11 cellular contexts compared by ENCODE assay signal in genomic region chr4:163866728-163867313, GRCh38.
DNase-seq lines count a peak whose midpoint lies in the region; ATAC-seq, FAIRE-seq and TF ChIP-seq lines count a peak whose summit lies in the region.
"Had no signal": no experiment of that assay in that cellular context is flagged by ENCODE, and none has a peak within 500 bp of the region (broad histone marks: within the 10 kb centered on the region; RNA-seq: fewer than 3 reads in every experiment).

No MANE protein-coding gene starts in this region.

- BruUV-seq in HepG2 (replicated peaks; lab: Mats Ljungman, UMichigan), result no TSS peak

- CTCF ChIA-PET in HepG2 (lab: Yijun Ruan, JAX; ENCODE audit: low intra/inter-chr PET ratio, low total read pairs), result no interaction called here

- H3K36me3 ChIP-seq in HepG2 (replicated peaks in 1 of 2; ENCODE audit: control insufficient read depth in 1 of 2, insufficient read depth in 2 of 2, low read length in 2 of 2) (no peaks in the 10 kb centered on the region), right lobe of liver (no peaks in the 10 kb centered on the region), RWPE2 (ENCODE audit: low read depth) (no peaks in the 10 kb centered on the region), uterus (no peaks in the 10 kb centered on the region)

- no peak overlapping the region for H3K27ac ChIP-seq in HepG2 (ENCODE audit: extremely low read length, insufficient read depth, low read length)
- no peak overlapping the region for H3K27ac ChIP-seq in right lobe of liver
- no peak overlapping the region for H3K27ac ChIP-seq in RWPE2 (ENCODE audit: poor library complexity, severe bottlenecking)
- H3K27ac ChIP-seq in uterus, result no peak overlapping the region

- H3K4me2 ChIP-seq in HepG2 (ENCODE audit: low read depth, low read length), result no peak overlapping the region

- no peaks in the 10 kb centered on the region for H3K27me3 Mint-ChIP-seq in stimulated activated naive CD8-positive, alpha-beta T cell treated with anti-CD3 and anti-CD28 coated beads, Interleukin-15, amount 100 ng/mL, for 72 hours

- TF ChIP-seq POLR2A in HepG2 (IDR thresholded peaks at IDR 0.05; ENCODE audit: insufficient read depth in 1 of 2, low read depth in 2 of 2, low read length in 2 of 2) (no peak), right lobe of liver (IDR thresholded peaks at IDR 0.05) (no peak), uterus (IDR thresholded peaks at IDR 0.05) (no peak)

- H3K27me3 ChIP-seq in HepG2 (ENCODE audit: control insufficient read depth in 1 of 2, insufficient read depth in 2 of 2, low read length in 2 of 2) (no peaks in the 10 kb centered on the region), right lobe of liver (no peaks in the 10 kb centered on the region), RWPE2 (ENCODE audit: insufficient read depth, poor library complexity, severe bottlenecking) (no peaks in the 10 kb centered on the region), uterus (no peaks in the 10 kb centered on the region)

- no peak overlapping the region for H3K9ac ChIP-seq in HepG2 (ENCODE audit: insufficient read depth, low read depth, low read length)

- TF ChIP-seq CTCF in HepG2 (CRISPR knock-in tag; IDR thresholded peaks at IDR 0.05) (no peak), right lobe of liver (IDR thresholded peaks at IDR 0.05) (no peak), RWPE2 (IDR thresholded peaks at IDR 0.05; ENCODE audit: poor library complexity, severe bottlenecking) (no peak), uterus (IDR thresholded peaks at IDR 0.05) (no peak)

- H3K27ac Mint-ChIP-seq in stimulated activated naive CD8-positive, alpha-beta T cell treated with anti-CD3 and anti-CD28 coated beads, Interleukin-15, amount 100 ng/mL, for 72 hours, result no peak overlapping the region

- intact Hi-C loops in HepG2 (cut with micrococcal nuclease; ENCODE audit: unreplicated experiment) (no loop called here), right lobe of liver (cut with DNase I) (no loop called here), uterus (cut with DNase I; ENCODE audit: low total_unique reads) (no loop called here)

- H3K4me3 ChIP-seq in HepG2 (replicated peaks in 1 of 3; ENCODE audit: insufficient read depth in 1 of 3, low read depth in 2 of 3, low read length in 3 of 3) (no peak overlapping the region), right lobe of liver (no peak overlapping the region), RWPE2 (ENCODE audit: severe bottlenecking) (peak overlapping the region; percentile 6), uterus (no peak overlapping the region)

- DNase-seq in HepG2 (ENCODE audit: low spot score) (no peak), right lobe of liver (no peak), RWPE2 (ENCODE audit: low spot score) (no peak), NCI-H1105 (lab: John Stamatoyannopoulos, UW) (no peak), T-helper 1 cell (no peak), uterus (no peak)
- no peak for DNase-seq in stimulated activated naive CD8-positive, alpha-beta T cell treated with anti-CD3 and anti-CD28 coated beads, Interleukin-15, amount 100 ng/mL, for 72 hours
- DNase-seq: activated CD8-positive, alpha-beta memory T cell treated with anti-CD3 and anti-CD28 coated beads, Interleukin-2, amount 50 U/mL, for 48 hours; head of caudate nucleus; NCI-H2107 had no signal

- no peaks in the 10 kb centered on the region for H3K79me2 ChIP-seq in HepG2 (ENCODE audit: insufficient read depth, low read length)

- no peak for FAIRE-seq in HepG2 (lab: Jason Lieb, UNC)

- TF ChIP-seq EP300 in HepG2 (IDR thresholded peaks at IDR 0.05; ENCODE audit: low read depth in 2 of 2, low read length in 2 of 2), result no peak
- TF ChIP-seq EP300 in HepG2 (CRISPR knock-in tag; IDR thresholded peaks at IDR 0.05; ENCODE audit: borderline replicate concordance), result no peak

- ATAC-seq in HepG2, result no peak
- no peak for ATAC-seq in right lobe of liver
- ATAC-seq in HG03039 (IDR thresholded peaks at IDR 0.05; ENCODE audit: unreplicated experiment), result peak; percentile 92
- ATAC-seq in RWPE2 (ENCODE audit: low read depth), result peak; percentile 79
- ATAC-seq in stimulated activated naive CD8-positive, alpha-beta T cell treated with anti-CD3 and anti-CD28 coated beads, Interleukin-15, amount 100 ng/mL, for 72 hours, result peak; percentile 80

- H3K9me3 ChIP-seq in HepG2 (ENCODE audit: low read length), result no peaks in the 10 kb centered on the region
- no peaks in the 10 kb centered on the region for H3K9me3 ChIP-seq in right lobe of liver
- H3K9me3 ChIP-seq in RWPE2 (ENCODE audit: severe bottlenecking), result no peaks in the 10 kb centered on the region
- H3K9me3 ChIP-seq in uterus, result no peaks in the 10 kb centered on the region

- H4K20me1 ChIP-seq in HepG2 (ENCODE audit: insufficient read depth, low read length), result 0 out of 2 replicates have a peak, but pooled peaks cover 2% of the 10 kb centered on the region

- in situ Hi-C loops in HepG2 (cut with HindIII; ENCODE audit: extremely low pct_ligation_motif_present, low pct_unique_long_range_greater_than_20kb), result no loop called here

- H3K4me3 Mint-ChIP-seq in stimulated activated naive CD8-positive, alpha-beta T cell treated with anti-CD3 and anti-CD28 coated beads, Interleukin-15, amount 100 ng/mL, for 72 hours, result no peak overlapping the region

- no peak for TF ChIP-seq RAD21 in HepG2 (CRISPR knock-in tag; IDR thresholded peaks at IDR 0.05)

- no peaks in the 10 kb centered on the region for H3K9me3 Mint-ChIP-seq in stimulated activated naive CD8-positive, alpha-beta T cell treated with anti-CD3 and anti-CD28 coated beads, Interleukin-15, amount 100 ng/mL, for 72 hours

- POLR2A ChIA-PET in HepG2 (lab: Yijun Ruan, JAX), result no interaction called here

- H2AFZ ChIP-seq in HepG2 (ENCODE audit: low read length), result no peak overlapping the region

- 8% methylated on average over 3 of the region's 3 CpGs for WGBS in HepG2 (ENCODE audit: low lambda C conversion rate)
- WGBS in right lobe of liver (ENCODE audit: insufficient coverage, low coverage, low lambda C conversion rate, missing lambda C conversion rate), result 62% methylated on average over 3 of the region's 3 CpGs

- no peaks in the 10 kb centered on the region for H3K4me1 Mint-ChIP-seq in stimulated activated naive CD8-positive, alpha-beta T cell treated with anti-CD3 and anti-CD28 coated beads, Interleukin-15, amount 100 ng/mL, for 72 hours

- no peaks in the 10 kb centered on the region for H3K4me1 ChIP-seq in HepG2 (ENCODE audit: insufficient read depth, low read length)
- no peaks in the 10 kb centered on the region for H3K4me1 ChIP-seq in right lobe of liver
- H3K4me1 ChIP-seq in RWPE2 (ENCODE audit: insufficient read depth, poor library complexity, severe bottlenecking), result peaks cover 9% of the 10 kb centered on the region
- no peaks in the 10 kb centered on the region for H3K4me1 ChIP-seq in uterus

TF ChIP-seq in HepG2, 621 proteins besides CTCF, POLR2A, EP300 and RAD21:
- TF ChIP-seq ZNF34 (CRISPR knock-in tag; IDR thresholded peaks at IDR 0.05; ENCODE audit: borderline replicate concordance), result no peak
- TF ChIP-seq MNT (IDR thresholded peaks at IDR 0.05), result peak; percentile 43
TF ChIP-seq in HepG2: peak in this region for 1.

Comparison
In these comparisons a context has a peak if more than half of its experiments do, and no peak if none do; other contexts are left out.
1. ATAC-seq: peak in HG03039 (single experiment), RWPE2 (single experiment) and stimulated activated naive CD8-positive, alpha-beta T cell treated with anti-CD3 and anti-CD28 coated beads, Interleukin-15, amount 100 ng/mL, for 72 hours (single experiment); none in HepG2 (single experiment) and right lobe of liver (0 of 4).